ENCODE assay signal across 1 cellular context in genomic region chrX:117394506-117395070, GRCh38.
DNase-seq lines count a peak whose midpoint lies in the region.

No MANE protein-coding gene starts in this region.

- peak; percentile 2 for DNase-seq in activated gamma-delta T cell (lab: John Stamatoyannopoulos, UW)
